In genomic region chr1:221286399-221286798, GRCh38 we compare ENCODE assay signal across 14 cellular contexts.
"Had no signal": no experiment of that assay in that cellular context is flagged by ENCODE, and none has a peak within 500 bp of the region (broad histone marks: within the 10 kb centered on the region; RNA-seq: fewer than 3 reads in every experiment).

No MANE protein-coding gene starts in this region.

- H3K9me3 Mint-ChIP-seq: activated T-cell treated with anti-CD3 and anti-CD28 coated beads, Interleukin-2, amount 50 U/mL, for 24 hours had no signal

- H3K4me1 Mint-ChIP-seq: activated CD8-positive, alpha-beta memory T cell treated with anti-CD3 and anti-CD28 coated beads, Interleukin-2, amount 10 ng/mL, durations not matched to agents 7 days and 5 days had no signal

- H3K27ac Mint-ChIP-seq: activated CD8-positive, alpha-beta memory T cell treated with anti-CD3 and anti-CD28 coated beads, Interleukin-2, amount 10 ng/mL, durations not matched to agents 7 days and 5 days; activated naive CD8-positive, alpha-beta T cell; activated T-cell treated with anti-CD3 and anti-CD28 coated beads, Interleukin-2, amount 50 U/mL, for 24 hours; T-helper 17 cell had no signal

- H3K27me3 ChIP-seq: dorsolateral prefrontal cortex, foreskin keratinocyte, heart left ventricle, pancreas, stomach had no signal

- H3K4me1 ChIP-seq: foreskin keratinocyte, pancreas, stomach had no signal

- H3K36me3 Mint-ChIP-seq: activated CD8-positive, alpha-beta memory T cell treated with anti-CD3 and anti-CD28 coated beads, Interleukin-2, amount 10 ng/mL, durations not matched to agents 7 days and 5 days; activated naive CD8-positive, alpha-beta T cell had no signal

- H3K4me3 Mint-ChIP-seq: activated CD8-positive, alpha-beta memory T cell treated with anti-CD3 and anti-CD28 coated beads, Interleukin-2, amount 10 ng/mL, durations not matched to agents 7 days and 5 days; activated naive CD8-positive, alpha-beta T cell; activated T-cell treated with anti-CD3 and anti-CD28 coated beads, Interleukin-2, amount 50 U/mL, for 24 hours; neural crest cell; T-helper 17 cell had no signal

- H3K27ac ChIP-seq: foreskin keratinocyte, heart left ventricle, pancreas, stomach, thoracic aorta had no signal

- H3K27me3 Mint-ChIP-seq: activated CD8-positive, alpha-beta memory T cell treated with anti-CD3 and anti-CD28 coated beads, Interleukin-2, amount 10 ng/mL, durations not matched to agents 7 days and 5 days had no signal

- H3K9me3 ChIP-seq: heart left ventricle, pancreas, stomach, thoracic aorta had no signal

- H3K36me3 ChIP-seq: heart left ventricle, pancreas, stomach, thoracic aorta had no signal

- H3K4me3 ChIP-seq: dorsolateral prefrontal cortex, heart left ventricle, pancreas, stomach, thoracic aorta had no signal

- DNase-seq: activated CD4-positive, alpha-beta T cell treated with anti-CD3 and anti-CD28 coated beads, Interleukin-2, amount 50 U/mL, for 4 hours; activated CD4-positive, CD25-positive, alpha-beta regulatory T cell treated with anti-CD3 and anti-CD28 coated beads, Interleukin-2, amount 50 U/mL, for 72 hours; activated CD8-positive, alpha-beta memory T cell treated with anti-CD3 and anti-CD28 coated beads, Interleukin-2, amount 10 ng/mL, durations not matched to agents 7 days and 5 days; activated effector memory CD4-positive, alpha-beta T cell treated with anti-CD3 and anti-CD28 coated beads, Interleukin-2, amount 50 U/mL, for 16 hours; activated T-cell treated with anti-CD3 and anti-CD28 coated beads, Interleukin-2, amount 50 U/mL, for 24 hours; dorsolateral prefrontal cortex; foreskin keratinocyte; heart left ventricle; stomach; T-helper 17 cell had no signal
